ENCODE assay signal across 21 cellular contexts in the genomic region with DNA sequence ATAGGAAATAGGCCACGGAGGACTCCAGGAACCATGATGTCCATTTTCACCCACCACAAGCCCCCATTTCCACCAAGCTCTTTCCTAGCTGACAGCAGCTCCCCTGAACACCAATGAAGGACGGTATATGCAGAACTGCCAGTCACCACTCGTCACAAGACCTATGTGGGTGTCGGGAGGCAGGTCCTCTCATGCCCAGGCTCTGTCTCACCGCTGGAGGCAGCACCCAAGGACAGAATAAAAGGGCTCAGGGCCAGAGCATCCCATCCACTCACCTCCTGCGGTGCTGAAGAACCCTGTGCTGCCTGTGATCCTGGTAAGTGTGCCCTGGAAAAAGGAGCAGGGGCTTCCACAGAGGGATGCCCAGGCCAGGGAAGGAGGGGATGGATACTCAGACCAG. TPM values are rescaled to one million over a fixed set of nuclear protein-coding genes. Genes with fewer than 3 reads are reported as not detected.
"Had no signal": no experiment of that assay in that cellular context is flagged by ENCODE, and none has a peak within 500 bp of the region (broad histone marks: within the 10 kb centered on the region; RNA-seq: fewer than 3 reads in every experiment).

A gene with protein sequence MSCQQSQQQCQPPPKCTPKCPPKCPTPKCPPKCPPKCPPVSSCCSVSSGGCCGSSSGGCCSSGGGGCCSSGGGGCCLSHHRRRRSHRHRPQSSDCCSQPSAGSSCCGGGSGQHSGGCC (plus strand): TSS at position 266 of the 400 bp plus-strand sequence. CDS start 1,232 bp downstream, outside the sequence.

- H3K4me1 Mint-ChIP-seq: activated naive CD8-positive, alpha-beta T cell treated with anti-CD3 and anti-CD28 coated beads, Interleukin-2, amount 50 U/mL, for 24 hours; natural killer cell; stimulated activated effector memory CD8-positive, alpha-beta T cell treated with anti-CD3 and anti-CD28 coated beads, Interleukin-12 subunit alpha, Interleukin-12 subunit beta, amount 100 ng/mL, for 72 hours had no signal

- H3K79me2 ChIP-seq: parathyroid adenoma had no signal

- H3K4me1 ChIP-seq: parathyroid adenoma had no signal

- H3K9ac ChIP-seq: parathyroid adenoma had no signal

- H3K27me3 ChIP-seq: neutrophil had no signal

- H3K9me3 Mint-ChIP-seq: activated naive CD4-positive, alpha-beta T cell treated with anti-CD3 and anti-CD28 coated beads for 36 hours; activated T-helper 2 cell treated with anti-CD3 and anti-CD28 coated beads, Interferon-gamma antibody, Interleukin-2, Interleukin-4, amounts not matched to agents 10 μg/mL and 5 μg/mL and 100 μg/mL, durations not matched to agents 14 hours and 24 hours and 36 hours; stimulated activated effector memory CD8-positive, alpha-beta T cell treated with anti-CD3 and anti-CD28 coated beads, Interleukin-12 subunit alpha, Interleukin-12 subunit beta, amount 100 ng/mL, for 72 hours had no signal

- H3K36me3 ChIP-seq: neutrophil had no signal

- H3K27ac Mint-ChIP-seq: activated naive CD4-positive, alpha-beta T cell treated with anti-CD3 and anti-CD28 coated beads for 36 hours; activated naive CD8-positive, alpha-beta T cell treated with anti-CD3 and anti-CD28 coated beads, Interleukin-2, amount 50 U/mL, for 24 hours; activated T-helper 2 cell treated with anti-CD3 and anti-CD28 coated beads, Interferon-gamma antibody, Interleukin-2, Interleukin-4, amounts not matched to agents 10 μg/mL and 5 μg/mL and 100 μg/mL, durations not matched to agents 14 hours and 24 hours and 36 hours; natural killer cell; stimulated activated effector memory CD8-positive, alpha-beta T cell treated with anti-CD3 and anti-CD28 coated beads, Interleukin-12 subunit alpha, Interleukin-12 subunit beta, amount 100 ng/mL, for 72 hours had no signal

- H3K4me3 Mint-ChIP-seq: activated naive CD4-positive, alpha-beta T cell treated with anti-CD3 and anti-CD28 coated beads for 36 hours; activated naive CD8-positive, alpha-beta T cell treated with anti-CD3 and anti-CD28 coated beads, Interleukin-2, amount 50 U/mL, for 24 hours; natural killer cell; stimulated activated effector memory CD8-positive, alpha-beta T cell treated with anti-CD3 and anti-CD28 coated beads, Interleukin-12 subunit alpha, Interleukin-12 subunit beta, amount 100 ng/mL, for 72 hours had no signal

- H3K9me3 ChIP-seq: neutrophil had no signal

- DNase-seq: activated CD4-positive, CD25-positive, alpha-beta regulatory T cell treated with anti-CD3 and anti-CD28 coated beads, Interleukin-2, amount 50 U/mL, for 72 hours; activated naive CD4-positive, alpha-beta T cell treated with anti-CD3 and anti-CD28 coated beads for 36 hours; activated naive CD8-positive, alpha-beta T cell treated with anti-CD3 and anti-CD28 coated beads, Interleukin-2, amount 50 U/mL, for 24 hours; activated T-cell treated with anti-CD3 and anti-CD28 coated beads for 4 hours; aorta; dermis blood vessel endothelial cell; hypothalamus; kidney glomerular epithelial cell; left ventricle myocardium superior; mesendoderm; natural killer cell; stimulated activated CD4-positive, alpha-beta T cell treated with anti-CD3 and anti-CD28 coated beads, Interleukin-12 subunit alpha, Interleukin-12 subunit beta, amount 100 ng/mL, for 4 hours; stimulated activated CD4-positive, alpha-beta T cell treated with anti-CD3 and anti-CD28 coated beads, Interleukin-2, amount 100 ng/mL, for 24 hours; T-helper 2 cell had no signal

- H3K27ac ChIP-seq: neutrophil, parathyroid adenoma had no signal

- H2AFZ ChIP-seq: parathyroid adenoma had no signal

- H3K36me3 Mint-ChIP-seq: natural killer cell; stimulated activated effector memory CD8-positive, alpha-beta T cell treated with anti-CD3 and anti-CD28 coated beads, Interleukin-12 subunit alpha, Interleukin-12 subunit beta, amount 100 ng/mL, for 72 hours had no signal

RNA-seq across cellular contexts. Expression of the gene that starts here (rescaled TPM):
- total RNA-seq: activated naive CD4-positive, alpha-beta T cell treated with anti-CD3 and anti-CD28 coated beads for 36 hours; activated T-helper 2 cell treated with anti-CD3 and anti-CD28 coated beads, Interferon-gamma antibody, Interleukin-2, Interleukin-4, amounts not matched to agents 10 μg/mL and 5 μg/mL and 100 μg/mL, durations not matched to agents 14 hours and 24 hours and 36 hours; aorta; cerebellum; dermis blood vessel endothelial cell; epithelial cell of proximal tubule; left ventricle myocardium superior; natural killer cell; ureter had no signal
- polyA plus RNA-seq: aorta had no signal
